ENCODE assay signal across 8 cellular contexts in the genomic region with DNA sequence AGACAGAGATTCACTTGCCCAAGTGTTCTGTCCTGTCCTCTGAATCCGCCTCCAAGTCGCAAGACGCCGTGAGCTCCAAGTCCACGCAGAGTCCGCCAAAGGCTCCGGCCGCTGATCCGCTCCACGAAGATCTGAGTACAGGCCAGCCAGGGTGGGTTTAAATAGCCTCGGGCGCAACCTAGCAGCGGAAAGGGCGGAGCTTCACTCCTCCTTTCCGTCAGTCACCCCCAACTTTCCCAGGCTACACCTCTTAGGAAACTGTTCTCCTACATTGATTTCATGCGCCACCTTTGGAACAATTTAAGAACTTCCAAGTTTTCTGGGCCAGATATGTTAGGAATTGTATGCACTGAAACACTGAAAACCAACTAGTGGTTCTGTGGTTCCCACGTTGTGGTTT.
DNase-seq lines count a peak whose midpoint lies in the region; ATAC-seq and TF ChIP-seq lines count a peak whose summit lies in the region.
"Not testable (repeated sequence)": the region's sequence is repeated elsewhere in the genome, so short reads cannot be mapped to it uniquely, and the experiment has no call there.

No MANE protein-coding gene starts in this region.

- H3K27ac ChIP-seq in upper lobe of right lung, result not testable (repeated sequence)

- H3K4me1 Mint-ChIP-seq in activated B cell treated with CpG ODN at 0.5 μM for 24 hours; natural killer cell treated with Interleukin-12 subunit alpha and Interleukin-12 subunit beta and Interleukin-15 and Interleukin-18, amount 100 ng/mL, for 72 hours (ENCODE audit: low read depth in 2 of 2): not testable (repeated sequence)

- POLR2A ChIA-PET in activated B cell treated with CpG ODN at 0.5 μM for 24 hours (lab: Charles Lee), result not testable (repeated sequence)

- H3K36me3 ChIP-seq in BE2C, upper lobe of right lung: not testable (repeated sequence)

- not testable (repeated sequence) for H3K27me3 Mint-ChIP-seq in activated B cell treated with CpG ODN at 0.5 μM for 24 hours; natural killer cell treated with Interleukin-12 subunit alpha and Interleukin-12 subunit beta and Interleukin-15 and Interleukin-18, amount 100 ng/mL, for 72 hours

- not testable (repeated sequence) for ATAC-seq in activated B cell treated with CpG ODN at 0.5 μM for 24 hours (ENCODE audit: low read depth); natural killer cell treated with Interleukin-12 subunit alpha and Interleukin-12 subunit beta and Interleukin-15 and Interleukin-18, amount 100 ng/mL, for 72 hours; upper lobe of right lung

- not testable (repeated sequence) for TF ChIP-seq CTCF in BE2C (IDR thresholded peaks at IDR 0.05; ENCODE audit: low read depth, low read length); GM13976 (IDR thresholded peaks at IDR 0.05; ENCODE audit: borderline replicate concordance, control extremely low read depth, extremely low read depth, insufficient read depth, missing control alignments); activated B cell treated with CpG ODN at 0.5 μM for 24 hours (IDR thresholded peaks at IDR 0.05); upper lobe of right lung (IDR thresholded peaks at IDR 0.05)

- H3K27ac Mint-ChIP-seq in activated B cell treated with CpG ODN at 0.5 μM for 24 hours; natural killer cell treated with Interleukin-12 subunit alpha and Interleukin-12 subunit beta and Interleukin-15 and Interleukin-18, amount 100 ng/mL, for 72 hours: not testable (repeated sequence)

- H3K4me1 ChIP-seq in BE2C, upper lobe of right lung: not testable (repeated sequence)

- intact Hi-C loops in activated B cell treated with CpG ODN at 0.5 μM for 24 hours (cut with micrococcal nuclease); upper lobe of right lung (cut with DNase I): not testable (repeated sequence)

- not testable (repeated sequence) for H3K27me3 ChIP-seq in BE2C, upper lobe of right lung

- DNase-seq in BE2C (peak; percentile 47), GM13976 (ENCODE audit: low spot score) (peak; percentile 50), LoVo (ENCODE audit: low spot score) (peak; percentile 1), activated B cell treated with CpG ODN at 0.5 μM for 24 hours (peak; percentile 43), iPS-NIHi7 (ENCODE audit: extremely low spot score) (peak; percentile 51), upper lobe of right lung (peak; percentile 78)
- DNase-seq in effector CD4-positive, alpha-beta T cell, result peak; percentile 13
- DNase-seq in natural killer cell treated with Interleukin-12 subunit alpha and Interleukin-12 subunit beta and Interleukin-15 and Interleukin-18, amount 100 ng/mL, for 72 hours (ENCODE audit: low spot score), result peak; percentile 61

- not testable (repeated sequence) for H3K4me3 ChIP-seq in BE2C (ENCODE audit: low read depth, low read length); upper lobe of right lung

- H3K9me3 Mint-ChIP-seq in activated B cell treated with CpG ODN at 0.5 μM for 24 hours, result peaks cover 12% of the 10 kb centered on the region
- H3K9me3 Mint-ChIP-seq in natural killer cell treated with Interleukin-12 subunit alpha and Interleukin-12 subunit beta and Interleukin-15 and Interleukin-18, amount 100 ng/mL, for 72 hours, result peaks cover 20% of the 10 kb centered on the region

- H3K9me3 ChIP-seq in BE2C, upper lobe of right lung: not testable (repeated sequence)

- H3K4me3 Mint-ChIP-seq in activated B cell treated with CpG ODN at 0.5 μM for 24 hours; natural killer cell treated with Interleukin-12 subunit alpha and Interleukin-12 subunit beta and Interleukin-15 and Interleukin-18, amount 100 ng/mL, for 72 hours: not testable (repeated sequence)

- in situ Hi-C loops in GM13976 (cut with MboI; ENCODE audit: low sequenced_read_pairs, unreplicated experiment), result not testable (repeated sequence)

- CTCF ChIA-PET in activated B cell treated with CpG ODN at 0.5 μM for 24 hours (lab: Charles Lee), result not testable (repeated sequence)

- not testable (repeated sequence) for H3K36me3 Mint-ChIP-seq in activated B cell treated with CpG ODN at 0.5 μM for 24 hours (ENCODE audit: low read depth)
- peaks cover 10% of the 10 kb centered on the region for H3K36me3 Mint-ChIP-seq in natural killer cell treated with Interleukin-12 subunit alpha and Interleukin-12 subunit beta and Interleukin-15 and Interleukin-18, amount 100 ng/mL, for 72 hours

Comparison
In these comparisons a context has a peak if more than half of its experiments do, and no peak if none do; other contexts are left out.
1. DNase-seq: peak in every context shown above with its lines; median percentile 78 in upper lobe of right lung; 61 in natural killer cell treated with Interleukin-12 subunit alpha and Interleukin-12 subunit beta and Interleukin-15 and Interleukin-18, amount 100 ng/mL, for 72 hours; 51 in iPS-NIHi7; 50 in GM13976; 47 in BE2C; 43 in activated B cell treated with CpG ODN at 0.5 μM for 24 hours; 13 in effector CD4-positive, alpha-beta T cell; 1 in LoVo.